In genomic region chr9:35771524-35771923, GRCh38 we compare ENCODE assay signal across 9 cellular contexts. TPM values are rescaled to one million over a fixed set of nuclear protein-coding genes. Genes with fewer than 3 reads are reported as not detected.
DNase-seq lines count a peak whose midpoint lies in the region; TF ChIP-seq lines count a peak whose summit lies in the region.
"Had no signal": no experiment of that assay in that cellular context is flagged by ENCODE, and none has a peak within 500 bp of the region (broad histone marks: within the 10 kb centered on the region; RNA-seq: fewer than 3 reads in every experiment).

No MANE protein-coding gene starts in this region.

- H3K4me3 ChIP-seq in cardiac fibroblast (replicated peaks in 1 of 2; ENCODE audit: low read depth in 2 of 2, low read length in 2 of 2): no peak overlapping the region
- H3K4me3 ChIP-seq in spleen: no peak overlapping the region

- H3K36me3 ChIP-seq in spleen: peaks cover 0 to 5% (median 0%) of the 10 kb centered on the region in 6 donors

- H3K27ac ChIP-seq in spleen: peak overlapping the region in 6 of 8 donors; percentile 13 to 63 (median 48)

- H3K9me3 Mint-ChIP-seq in endothelial cell (ENCODE audit: unreplicated experiment): no peaks in the 10 kb centered on the region
- H3K9me3 Mint-ChIP-seq: activated naive CD4-positive, alpha-beta T cell treated with anti-CD3 and anti-CD28 coated beads, Interleukin-2, amount 50 U/mL, for 72 hours; IgD-negative memory B cell had no signal

- DNase-seq in NCI-H2081 (lab: John Stamatoyannopoulos, UW): peak; percentile 87 to 97
- peak; percentile 63 to 66 for DNase-seq in cardiac fibroblast (ENCODE audit: low read depth in 2 of 2)
- no peak for DNase-seq in spleen
- no peak for DNase-seq in activated CD4-positive, CD25-positive, alpha-beta regulatory T cell (lab: John Stamatoyannopoulos, UW)
- DNase-seq in endothelial cell (ENCODE audit: low spot score): no peak
- no peak for DNase-seq in activated CD4-positive, alpha-beta T cell treated with anti-CD3 and anti-CD28 coated beads, Interleukin-2, amount 50 U/mL, for 4 hours
- DNase-seq: stimulated activated naive CD8-positive, alpha-beta T cell treated with anti-CD3 and anti-CD28 coated beads, Interleukin-15, Interleukin-2, amounts not matched to agents 100 U/mL and 50 U/mL, for 24 hours had no signal

- TF ChIP-seq POLR2A in spleen (IDR thresholded peaks at IDR 0.05): no peak

- H3K4me1 ChIP-seq in spleen: peaks cover 9 to 43% (median 34%) of the 10 kb centered on the region in 6 donors

- H3K36me3 Mint-ChIP-seq in endothelial cell (ENCODE audit: low read depth, unreplicated experiment): no peaks in the 10 kb centered on the region
- H3K36me3 Mint-ChIP-seq: activated naive CD4-positive, alpha-beta T cell treated with anti-CD3 and anti-CD28 coated beads, Interleukin-2, amount 50 U/mL, for 72 hours; IgD-negative memory B cell had no signal

- H3K27me3 ChIP-seq in spleen (replicated peaks in 1 of 7): no peaks in the 10 kb centered on the region

- H3K4me3 Mint-ChIP-seq in endothelial cell (ENCODE audit: unreplicated experiment): no peak overlapping the region
- H3K4me3 Mint-ChIP-seq: IgD-negative memory B cell had no signal

- 33 to 59% (median 39%) methylated on average over 1 of the region's 1 CpG for whole genome bisulfite sequencing in spleen, 5 donors

- intact Hi-C loops in spleen (cut with DNase I; ENCODE audit: low total_unique reads): no loop called here

- peaks cover 3% of the 10 kb centered on the region for H3K27me3 Mint-ChIP-seq in endothelial cell (ENCODE audit: unreplicated experiment)
- H3K27me3 Mint-ChIP-seq: IgD-negative memory B cell had no signal

- no peaks in the 10 kb centered on the region for H3K9me3 ChIP-seq in spleen

- H3K4me1 Mint-ChIP-seq in endothelial cell (ENCODE audit: unreplicated experiment): peaks cover 16% of the 10 kb centered on the region

- no peak for TF ChIP-seq CTCF in cardiac fibroblast (IDR thresholded peaks at IDR 0.05; ENCODE audit: low read depth, low read length)
- TF ChIP-seq CTCF in spleen (IDR thresholded peaks at IDR 0.05 in 8 of 11, conservative IDR thresholded peaks at IDR 0.05 in 3 of 11): no peak
- no peak for TF ChIP-seq CTCF in endothelial cell (IDR thresholded peaks at IDR 0.05; ENCODE audit: unreplicated experiment)

- no peak overlapping the region for H3K27ac Mint-ChIP-seq in endothelial cell (ENCODE audit: unreplicated experiment)
- H3K27ac Mint-ChIP-seq: activated naive CD4-positive, alpha-beta T cell treated with anti-CD3 and anti-CD28 coated beads, Interleukin-2, amount 50 U/mL, for 72 hours; IgD-negative memory B cell had no signal

RNA-seq across cellular contexts. Expression of gene MSMP, which starts 17.4 kb away (rescaled TPM):
- total RNA-seq in spleen (not detected), endothelial cell (ENCODE audit: unreplicated experiment) (2.8 TPM)
- polyA plus RNA-seq in spleen: 1 to 10 TPM in 1 of 3 donors, under 1 TPM in 2; 0.58 to 1.6 (median 0.63) TPM

RNA-seq across cellular contexts. Expression of gene NPR2, which starts 19.9 kb away (rescaled TPM):
- total RNA-seq in spleen (10 to 100 TPM in 2 of 7 donors, 1 to 10 TPM in 5; 6.7 to 17.1 (median 9.2) TPM), endothelial cell (ENCODE audit: unreplicated experiment) (30.8 TPM)
- polyA plus RNA-seq in spleen: 1 to 10 TPM; 5.8 to 7.8 (median 7.3) TPM

RNA-seq across cellular contexts. Expression of gene RGP1, which starts 22.4 kb away (rescaled TPM):
- total RNA-seq in spleen (10 to 100 TPM; 19.7 to 29.2 (median 22.0) TPM), endothelial cell (ENCODE audit: unreplicated experiment) (51.4 TPM)
- 1 to 10 TPM; 2.2 to 9.5 (median 2.5) TPM for polyA plus RNA-seq in spleen

RNA-seq across cellular contexts. Expression of gene GBA2, which starts 22.5 kb away (rescaled TPM):
- 100 to 1,000 TPM in 1 of 7 donors, 10 to 100 TPM in 6; 70.5 to 111 (median 74.3) TPM for total RNA-seq in spleen
- 10 to 100 TPM; 22.8 to 40.9 (median 37.9) TPM for polyA plus RNA-seq in spleen
- total RNA-seq in endothelial cell (ENCODE audit: unreplicated experiment): 200 TPM

RNA-seq across cellular contexts. Expression of gene CREB3, which starts 39.1 kb away (rescaled TPM):
- total RNA-seq in spleen (10 to 100 TPM; 21.8 to 35.9 (median 26.0) TPM), endothelial cell (ENCODE audit: unreplicated experiment) (29.2 TPM)
- 10 to 100 TPM; 14.7 to 26.7 (median 20.9) TPM for polyA plus RNA-seq in spleen

Comparison
In these comparisons a context has a peak if more than half of its experiments do, and no peak if none do; other contexts are left out.
1. DNase-seq: peak in NCI-H2081 (2 of 2) and cardiac fibroblast (2 of 2); none in spleen (single experiment), activated CD4-positive, CD25-positive, alpha-beta regulatory T cell (0 of 4), endothelial cell (single experiment) and activated CD4-positive, alpha-beta T cell treated with anti-CD3 and anti-CD28 coated beads, Interleukin-2, amount 50 U/mL, for 4 hours (0 of 2).